In the genomic region with DNA sequence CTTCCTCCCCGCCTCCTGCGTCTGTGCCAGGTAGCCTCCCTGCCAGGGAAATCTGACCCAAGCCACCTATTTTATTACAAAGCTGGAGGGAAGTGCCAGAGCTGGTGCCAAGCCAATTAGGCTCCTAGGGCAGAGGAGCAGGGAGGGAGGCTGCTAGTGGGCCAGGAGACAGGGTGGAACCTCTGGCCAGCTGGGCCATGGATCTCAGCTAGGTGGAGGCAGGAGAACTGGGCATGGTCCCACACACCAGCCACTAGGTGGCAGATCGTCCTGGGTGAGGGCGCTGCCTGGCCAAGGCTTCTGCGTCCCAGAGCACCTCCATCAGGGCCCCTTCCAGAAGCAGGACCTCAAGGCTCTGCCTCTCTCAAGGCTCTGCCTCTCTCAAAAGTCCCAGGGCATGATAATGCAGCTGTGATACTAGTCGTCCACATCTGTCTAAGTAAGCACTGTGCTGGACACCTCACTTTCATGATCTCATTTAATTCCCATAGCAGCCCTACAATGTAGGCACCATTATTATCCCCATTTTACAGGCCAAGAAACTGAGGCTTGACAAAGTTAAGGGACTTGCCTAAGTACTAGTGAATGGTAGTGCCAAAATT, we compare ENCODE assay signal across 8 cellular contexts. TPM values are rescaled to one million over a fixed set of nuclear protein-coding genes. Genes with fewer than 3 reads are reported as not detected.
DNase-seq lines count a peak whose midpoint lies in the region; ATAC-seq, FAIRE-seq and TF ChIP-seq lines count a peak whose summit lies in the region.

No MANE protein-coding gene starts in this region.

- TF ChIP-seq CTCF in IMR-90 (conservative IDR thresholded peaks at IDR 0.05; ENCODE audit: low read depth, low read length), result peak; percentile 83

- H2BK120ac ChIP-seq in IMR-90 (ENCODE audit: low read depth, low read length), result no peak overlapping the region

- intact Hi-C loops in IMR-90 (cut with micrococcal nuclease) (loop anchor here (1.0 kb wide), 2 partner anchors 62 to 576 kb away; no protein-coding TSS in a partner anchor), Right ventricle myocardium superior (cut with DNase I) (loop anchor here (5.0 kb wide), 1 partner anchor 63 kb away; no protein-coding TSS in a partner anchor)

- no peak overlapping the region for H2BK5ac ChIP-seq in IMR-90 (ENCODE audit: low read depth, low read length, poor library complexity, severe bottlenecking)

- DNase-seq in CD4-positive, CD25-positive, alpha-beta regulatory T cell, result peak; percentile 20 to 71 (median 45)
- DNase-seq in GM19239 (ENCODE audit: insufficient read length, low spot score) (peak; percentile 68), IMR-90 (peak; percentile 63), Right ventricle myocardium superior (peak; percentile 83), renal cortical epithelial cell (ENCODE audit: low read depth) (peak; percentile 47), cortex of kidney (lab: John Stamatoyannopoulos, UW) (no peak)
- peak; percentile 59 for DNase-seq in activated naive CD4-positive, alpha-beta T cell treated with anti-CD3 and anti-CD28 coated beads, Interleukin-2, amount 50 U/mL, for 16 hours

- no peak overlapping the region for H3K4ac ChIP-seq in IMR-90 (ENCODE audit: low read depth, low read length)

- H3K4me3 Mint-ChIP-seq in CD4-positive, CD25-positive, alpha-beta regulatory T cell, result no peak overlapping the region

- H3K4me3 ChIP-seq in CD4-positive, CD25-positive, alpha-beta regulatory T cell (ENCODE audit: low read depth, low read length), result no peak overlapping the region
- no peak overlapping the region for H3K4me3 ChIP-seq in IMR-90 (ENCODE audit: insufficient read depth, low read depth, low read length)

- no peak overlapping the region for H3K27ac ChIP-seq in CD4-positive, CD25-positive, alpha-beta regulatory T cell (ENCODE audit: insufficient read depth, low read length, poor library complexity, severe bottlenecking)
- H3K27ac ChIP-seq in IMR-90 (ENCODE audit: insufficient read depth, low read length), result no peak overlapping the region

- no peaks in the 10 kb centered on the region for H3K9me3 ChIP-seq in CD4-positive, CD25-positive, alpha-beta regulatory T cell (ENCODE audit: control insufficient read depth in 2 of 2, low read length in 2 of 2)
- no peaks in the 10 kb centered on the region for H3K9me3 ChIP-seq in IMR-90 (ENCODE audit: control insufficient read depth, insufficient read depth, low read length)

- no peaks in the 10 kb centered on the region for H3K36me3 Mint-ChIP-seq in CD4-positive, CD25-positive, alpha-beta regulatory T cell

- H3K9me1 ChIP-seq in IMR-90 (ENCODE audit: insufficient read depth, low read length), result peaks cover 5% of the 10 kb centered on the region

- in situ Hi-C loops in IMR-90 (cut with MboI; ENCODE audit: low sequenced_read_pairs), result loop anchor here (5.0 kb wide), 1 partner anchor 58 kb away; no protein-coding TSS in a partner anchor

- peak; percentile 47 to 48 for ATAC-seq in CD4-positive, CD25-positive, alpha-beta regulatory T cell (ENCODE audit: low read depth in 2 of 2)
- ATAC-seq in IMR-90 (ENCODE audit: low read depth) (peak; percentile 77), Right ventricle myocardium superior (ENCODE audit: poor library complexity) (peak; percentile 78)

- H3K4me1 Mint-ChIP-seq in CD4-positive, CD25-positive, alpha-beta regulatory T cell, result peaks cover 5 to 26% (median 15%) of the 10 kb centered on the region in 4 donors

- FAIRE-seq in GM19239 (lab: Jason Lieb, UNC), result peak; percentile 88

- dilution Hi-C loops in IMR-90 (cut with HindIII; ENCODE audit: low sequenced_read_pairs, unreplicated experiment), result no loop called here

- BruUV-seq in IMR-90 (replicated peaks; lab: Mats Ljungman, UMichigan), result no TSS peak

- peak overlapping the region; percentile 83 for H2AK9ac ChIP-seq in IMR-90 (replicated peaks; ENCODE audit: low read depth, low read length, poor library complexity)

- H3K4me1 ChIP-seq in CD4-positive, CD25-positive, alpha-beta regulatory T cell (ENCODE audit: control insufficient read depth, insufficient read depth, low read length, poor library complexity, severe bottlenecking), result peaks cover 12% of the 10 kb centered on the region
- peaks cover 8% of the 10 kb centered on the region for H3K4me1 ChIP-seq in IMR-90 (ENCODE audit: control insufficient read depth, insufficient read depth, low read length)

- H4K8ac ChIP-seq in IMR-90 (ENCODE audit: low read depth in 2 of 2, low read length in 2 of 2), result no peak overlapping the region

- WGBS in IMR-90 (ENCODE audit: extremely low coverage in 2 of 2, insufficient read length in 1 of 2), 2 experiments, result 10% methylated on average over 2 of the region's 6 CpGs; no CpG with 5 or more reads in 1 of the 2 experiments

- no peaks in the 10 kb centered on the region for H3K36me3 ChIP-seq in CD4-positive, CD25-positive, alpha-beta regulatory T cell (ENCODE audit: control insufficient read depth, insufficient read depth, low read length)
- no peaks in the 10 kb centered on the region for H3K36me3 ChIP-seq in IMR-90 (ENCODE audit: control insufficient read depth, insufficient read depth, low read length)

- H3K27ac Mint-ChIP-seq in CD4-positive, CD25-positive, alpha-beta regulatory T cell, result no peak overlapping the region

- H3K23ac ChIP-seq in IMR-90 (ENCODE audit: low read depth, low read length), result no peak overlapping the region

- H2BK15ac ChIP-seq in IMR-90 (ENCODE audit: low read depth, low read length), result no peak overlapping the region

- no peak overlapping the region for H3K4me2 ChIP-seq in IMR-90 (ENCODE audit: low read depth, low read length)

- TF ChIP-seq POLR2A in IMR-90 (IDR thresholded peaks at IDR 0.05; ENCODE audit: low read depth, low read length) (no peak), Raji (IDR thresholded peaks at IDR 0.05; ENCODE audit: insufficient read depth, low read depth, low read length) (peak; percentile 31; the same call in 1 of the 2 replicates)

- H3K27me3 Mint-ChIP-seq in CD4-positive, CD25-positive, alpha-beta regulatory T cell, result no peaks in the 10 kb centered on the region

- H3K56ac ChIP-seq in IMR-90 (ENCODE audit: extremely low read depth, insufficient read depth, low read length), result no peak overlapping the region

- peak; percentile 80 for TF ChIP-seq RAD21 in IMR-90 (IDR thresholded peaks at IDR 0.05; ENCODE audit: low read length)

- peak overlapping the region; percentile 36 for H2AFZ ChIP-seq in IMR-90 (replicated peaks; ENCODE audit: low read length, poor library complexity)

- POLR2A ChIA-PET in IMR-90 (lab: Charles Lee; ENCODE audit: unreplicated experiment), result no interaction called here

- H3K14ac ChIP-seq in IMR-90 (replicated peaks; ENCODE audit: low read depth, low read length), result no peak overlapping the region

- H3K79me1 ChIP-seq in IMR-90 (ENCODE audit: low read depth in 1 of 2, low read length in 2 of 2), result peaks cover 6 to 9% of the 10 kb centered on the region in 2 experiments; a peak in 3 of 4 replicates

- CTCF ChIA-PET in IMR-90 (lab: Yijun Ruan, JAX), result interaction anchor here (1.3 to 2.5 kb wide), 2 partner anchors 10 to 62 kb away, joined by 8 to 13 read pairs; no protein-coding TSS in a partner anchor

- no peak overlapping the region for H3K9ac ChIP-seq in IMR-90 (ENCODE audit: low read depth, low read length)

- no peak overlapping the region for H4K91ac ChIP-seq in IMR-90 (ENCODE audit: insufficient read depth, low read depth, low read length)

- no peak overlapping the region for H4K5ac ChIP-seq in IMR-90 (ENCODE audit: low read depth, low read length)

- H2AK5ac ChIP-seq in IMR-90 (ENCODE audit: low read depth, low read length), result no peak overlapping the region

- H3K9me3 Mint-ChIP-seq in CD4-positive, CD25-positive, alpha-beta regulatory T cell, result no peaks in the 10 kb centered on the region

- no peak overlapping the region for H3K18ac ChIP-seq in IMR-90 (ENCODE audit: low read depth, low read length)

- H2BK20ac ChIP-seq in IMR-90 (ENCODE audit: low read depth, low read length), result no peak overlapping the region

- H4K20me1 ChIP-seq in IMR-90 (ENCODE audit: insufficient read depth, low read length), result no peaks in the 10 kb centered on the region

- H3K27me3 ChIP-seq in CD4-positive, CD25-positive, alpha-beta regulatory T cell (ENCODE audit: control insufficient read depth, insufficient read depth, low read length), result no peaks in the 10 kb centered on the region
- H3K27me3 ChIP-seq in IMR-90 (ENCODE audit: control insufficient read depth, insufficient read depth, low read length), result no peaks in the 10 kb centered on the region

TF ChIP-seq in IMR-90, 13 proteins besides CTCF, POLR2A, EP300 and RAD21 (continues in another document):
- TF ChIP-seq USF2 (IDR thresholded peaks at IDR 0.05; ENCODE audit: low read depth, low read length) (no peak), SMC3 (IDR thresholded peaks at IDR 0.05; ENCODE audit: low read depth, low read length) (peak; percentile 79), CHD1 (IDR thresholded peaks at IDR 0.05; ENCODE audit: low read depth, low read length) (no peak)

RNA-seq across cellular contexts. Expression of gene RFT1, which starts 4.5 kb away (rescaled TPM):
- total RNA-seq in CD4-positive, CD25-positive, alpha-beta regulatory T cell, result 12.9 TPM
- polyA plus RNA-seq in CD4-positive, CD25-positive, alpha-beta regulatory T cell, result 10 to 100 TPM; 21.4 to 27.6 (median 25.4) TPM
- total RNA-seq in IMR-90 (2012; rRNA removed) (23.5 and 28.6 TPM in 2 replicates), Right ventricle myocardium superior (9.8 TPM), renal cortical epithelial cell (15.0 and 16.5 TPM in 2 replicates)
- 11.6 and 14.5 TPM in 2 replicates for polyA plus RNA-seq in IMR-90 (2012; rRNA removed)
- polyA plus RNA-seq in IMR-90 (2012; cell fraction: cytosol; rRNA removed), result 10.2 and 10.4 TPM in 2 replicates
- 8.4 and 10.0 TPM in 2 replicates for polyA plus RNA-seq in IMR-90 (2012; cell fraction: nucleus; rRNA removed; ENCODE audit: low replicate concordance)

RNA-seq across cellular contexts. Expression of gene PRKCD, which starts 26.3 kb away (rescaled TPM):
- total RNA-seq in CD4-positive, CD25-positive, alpha-beta regulatory T cell, result 33.6 TPM
- 10 to 100 TPM; 13.6 to 21.2 (median 15.8) TPM for polyA plus RNA-seq in CD4-positive, CD25-positive, alpha-beta regulatory T cell
- 3.3 and 4.3 TPM in 2 replicates for total RNA-seq in IMR-90 (2012; rRNA removed)
- polyA plus RNA-seq in IMR-90 (2012; rRNA removed), result 19.0 TPM in 2 replicates
- polyA plus RNA-seq in IMR-90 (2012; cell fraction: cytosol; rRNA removed), result 17.1 and 19.0 TPM in 2 replicates
- 26.5 and 37.5 TPM in 2 replicates for polyA plus RNA-seq in IMR-90 (2012; cell fraction: nucleus; rRNA removed; ENCODE audit: low replicate concordance)
- total RNA-seq in Right ventricle myocardium superior, result 15.3 TPM
- 4.0 and 14.1 TPM in 2 replicates for total RNA-seq in renal cortical epithelial cell
